Comparison of ENCODE assay signal across 25 cellular contexts in the genomic region with DNA sequence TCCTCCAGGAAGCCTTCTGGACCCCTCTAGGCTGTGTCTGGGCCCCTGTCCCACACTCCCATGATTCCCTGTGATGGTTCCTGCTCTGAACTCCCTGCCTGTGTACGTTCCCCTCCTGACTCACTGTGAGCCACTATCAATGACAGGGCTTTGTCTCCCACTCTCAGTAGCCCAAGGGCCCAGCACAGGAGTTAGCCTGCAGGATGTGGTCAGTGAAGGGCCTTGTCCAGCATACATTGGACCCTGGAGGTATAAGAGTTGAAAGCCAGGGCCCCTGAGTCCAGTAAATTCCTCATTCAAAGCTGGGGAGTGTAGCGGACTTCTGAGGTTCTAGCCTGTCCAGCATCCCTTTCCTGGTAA. TPM values are rescaled to one million over a fixed set of nuclear protein-coding genes. Genes with fewer than 3 reads are reported as not detected.
"Had no signal": no experiment of that assay in that cellular context is flagged by ENCODE, and none has a peak within 500 bp of the region (broad histone marks: within the 10 kb centered on the region; RNA-seq: fewer than 3 reads in every experiment).

No MANE protein-coding gene starts in this region.

- ATAC-seq: activated CD8-positive, alpha-beta T cell treated with anti-CD3 and anti-CD28 coated beads, Interleukin-2, amount 10 ng/mL, durations not matched to agents 7 days and 5 days; esophagus mucosa; gastrocnemius medialis; left ventricle myocardium superior; natural killer cell; upper lobe of right lung had no signal

- H3K36me3 Mint-ChIP-seq: natural killer cell had no signal

- H3K27me3 ChIP-seq: cardiac muscle cell, gastrocnemius medialis, thyroid gland, upper lobe of right lung had no signal

- H3K27ac ChIP-seq: cardiac muscle cell, gastrocnemius medialis, thyroid gland, upper lobe of right lung had no signal

- H3K9me3 Mint-ChIP-seq: activated CD4-positive, alpha-beta T cell treated with anti-CD3 and anti-CD28 coated beads, Interleukin-2, amount 10 ng/mL, durations not matched to agents 24 days and 14 days; activated naive CD8-positive, alpha-beta T cell treated with anti-CD3 and anti-CD28 coated beads, Interleukin-2, amount 50 U/mL, for 24 hours; activated T-cell treated with anti-CD3 and anti-CD28 coated beads, Interleukin-2, amount 50 U/mL, for 24 hours; dendritic cell treated with granulocyte-macrophage colony-stimulating factor and Interleukin-4, amounts not matched to agents 40 ng/mL and 50 ng/mL, for 4 days; natural killer cell had no signal

- H3K27ac Mint-ChIP-seq: activated CD4-positive, alpha-beta T cell treated with anti-CD3 and anti-CD28 coated beads, Interleukin-2, amount 10 ng/mL, durations not matched to agents 24 days and 14 days; activated CD8-positive, alpha-beta T cell treated with anti-CD3 and anti-CD28 coated beads, Interleukin-2, amount 10 ng/mL, durations not matched to agents 7 days and 5 days; activated naive CD8-positive, alpha-beta T cell treated with anti-CD3 and anti-CD28 coated beads, Interleukin-2, amount 50 U/mL, for 24 hours; activated T-cell treated with anti-CD3 and anti-CD28 coated beads, Interleukin-2, amount 50 U/mL, for 24 hours; dendritic cell treated with granulocyte-macrophage colony-stimulating factor and Interleukin-4, amounts not matched to agents 40 ng/mL and 50 ng/mL, for 4 days; progenitor cell of endocrine pancreas had no signal

- H3K4me3 Mint-ChIP-seq: activated CD4-positive, alpha-beta T cell treated with anti-CD3 and anti-CD28 coated beads, Interleukin-2, amount 10 ng/mL, durations not matched to agents 24 days and 14 days; activated CD8-positive, alpha-beta T cell treated with anti-CD3 and anti-CD28 coated beads, Interleukin-2, amount 10 ng/mL, durations not matched to agents 7 days and 5 days; activated naive CD8-positive, alpha-beta T cell treated with anti-CD3 and anti-CD28 coated beads, Interleukin-2, amount 50 U/mL, for 24 hours; activated T-cell treated with anti-CD3 and anti-CD28 coated beads, Interleukin-2, amount 50 U/mL, for 24 hours; dendritic cell treated with granulocyte-macrophage colony-stimulating factor and Interleukin-4, amounts not matched to agents 40 ng/mL and 50 ng/mL, for 4 days; natural killer cell had no signal

- DNase-seq: activated CD4-positive, alpha-beta T cell treated with anti-CD3 and anti-CD28 coated beads, Interleukin-2, amount 10 ng/mL, durations not matched to agents 24 days and 14 days; activated CD8-positive, alpha-beta memory T cell treated with anti-CD3 and anti-CD28 coated beads, Interleukin-2, amount 50 U/mL, for 4 hours; activated CD8-positive, alpha-beta T cell treated with anti-CD3 and anti-CD28 coated beads, Interleukin-2, amount 10 ng/mL, durations not matched to agents 7 days and 5 days; activated gamma-delta T cell; activated naive CD4-positive, alpha-beta T cell treated with anti-CD3 and anti-CD28 coated beads, Interleukin-2, amount 50 U/mL, for 16 hours; activated naive CD8-positive, alpha-beta T cell treated with anti-CD3 and anti-CD28 coated beads, Interleukin-2, amount 50 U/mL, for 24 hours; activated T-cell treated with anti-CD3 and anti-CD28 coated beads, Interleukin-2, amount 50 U/mL, for 24 hours; effector CD4-positive, alpha-beta T cell; gastrocnemius medialis; hippocampal formation; left ventricle myocardium superior; midbrain; natural killer cell; retina; stimulated activated CD4-positive, alpha-beta T cell treated with anti-CD3 and anti-CD28 coated beads, Interleukin-2, amount 100 ng/mL, for 48 hours; stimulated activated naive CD4-positive, alpha-beta T cell; substantia nigra; thyroid gland; upper lobe of right lung had no signal

RNA-seq across cellular contexts. Expression of a gene that starts 19.0 kb away (rescaled TPM):
- total RNA-seq: cardiac muscle cell, gastrocnemius medialis, osteocyte, progenitor cell of endocrine pancreas had no signal
- polyA plus RNA-seq: cardiac muscle cell had no signal

RNA-seq across cellular contexts. Expression of a gene that starts 40.3 kb away (rescaled TPM):
- total RNA-seq: activated CD4-positive, alpha-beta T cell treated with anti-CD3 and anti-CD28 coated beads, Interleukin-2, amount 10 ng/mL, durations not matched to agents 24 days and 14 days; activated CD8-positive, alpha-beta T cell treated with anti-CD3 and anti-CD28 coated beads, Interleukin-2, amount 10 ng/mL, durations not matched to agents 7 days and 5 days; natural killer cell; osteocyte; progenitor cell of endocrine pancreas; T-helper 2 cell treated with Interferon-gamma antibody and Interleukin-4, amounts not matched to agents 100 ng/mL and 5 ng/mL, for 36 hours had no signal
- polyA plus RNA-seq: cardiac muscle cell had no signal
